6 cellular contexts compared by ENCODE assay signal in genomic region chr19:49150944-49151243, GRCh38. TPM values are rescaled to one million over a fixed set of nuclear protein-coding genes. Genes with fewer than 3 reads are reported as not detected.
DNase-seq lines count a peak whose midpoint lies in the region; ATAC-seq and TF ChIP-seq lines count a peak whose summit lies in the region.

No MANE protein-coding gene starts in this region.

- 8% methylated on average over 15 to 16 of the region's 16 CpGs for WGBS in lung, 2 donors

- CTCF ChIA-PET in BJ (lab: Yijun Ruan, JAX): interaction anchor here (1.1 to 2.8 kb wide), 7 partner anchors 15 to 57 kb away, joined by 3 to 11 read pairs (median 4); partner anchors contain the start of gene LIN7B

- H3K36me3 ChIP-seq in BJ (ENCODE audit: control insufficient read depth, insufficient read depth, low read length): no peaks in the 10 kb centered on the region
- H3K36me3 ChIP-seq in lung (ENCODE audit: control insufficient read depth in 2 of 2, insufficient read depth in 2 of 2, low read length in 2 of 2): no peaks in the 10 kb centered on the region

- intact Hi-C loops in activated T-helper 1 cell treated with anti-CD3 and anti-CD28 coated beads, Interleukin-12 subunit alpha, Interleukin-12 subunit beta, Interleukin-2, Interleukin-4 antibody, amounts not matched to agents 30 ng/mL and 10 ng/mL and 1 ng/mL, durations not matched to agents 14 hours and 24 hours and 36 hours (cut with micrococcal nuclease): loop anchor here (2.0 kb wide), 1 partner anchor 32 kb away; the partner anchor contains the start of genes C19orf73 and PPFIA3

- ATAC-seq in lung (ENCODE audit: insufficient read depth, low FRiP score) (no peak), GM18519 (IDR thresholded peaks at IDR 0.05; ENCODE audit: low FRiP score, unreplicated experiment) (no peak)

- H3K4me1 Mint-ChIP-seq in activated T-helper 1 cell treated with anti-CD3 and anti-CD28 coated beads, Interleukin-12 subunit alpha, Interleukin-12 subunit beta, Interleukin-2, Interleukin-4 antibody, amounts not matched to agents 30 ng/mL and 10 ng/mL and 1 ng/mL, durations not matched to agents 14 hours and 24 hours and 36 hours (ENCODE audit: low read depth): peaks cover 26% of the 10 kb centered on the region

- POLR2A ChIA-PET in BJ (lab: Charles Lee): interaction anchor here (0.7 kb wide), 1 partner anchor 24 kb away, joined by 5 read pairs; no protein-coding TSS in a partner anchor

- peaks cover 68% of the 10 kb centered on the region for H3K27me3 Mint-ChIP-seq in activated T-helper 1 cell treated with anti-CD3 and anti-CD28 coated beads, Interleukin-12 subunit alpha, Interleukin-12 subunit beta, Interleukin-2, Interleukin-4 antibody, amounts not matched to agents 30 ng/mL and 10 ng/mL and 1 ng/mL, durations not matched to agents 14 hours and 24 hours and 36 hours (ENCODE audit: insufficient read depth)

- H3K4me1 ChIP-seq in lung (ENCODE audit: control insufficient read depth in 2 of 2, insufficient read depth in 2 of 2, low read length in 2 of 2): peaks cover 0 to 16% of the 10 kb centered on the region in 2 donors

- H3K36me3 Mint-ChIP-seq in activated T-helper 1 cell treated with anti-CD3 and anti-CD28 coated beads, Interleukin-12 subunit alpha, Interleukin-12 subunit beta, Interleukin-2, Interleukin-4 antibody, amounts not matched to agents 30 ng/mL and 10 ng/mL and 1 ng/mL, durations not matched to agents 14 hours and 24 hours and 36 hours (ENCODE audit: low read depth): no peaks in the 10 kb centered on the region

- H3K27me3 ChIP-seq in BJ (ENCODE audit: control insufficient read depth, insufficient read depth, low read length): peaks cover 2% of the 10 kb centered on the region; the same call in 1 of the 2 replicates
- no peaks in the 10 kb centered on the region for H3K27me3 ChIP-seq in lung (ENCODE audit: control insufficient read depth, insufficient read depth)

- H3K27ac ChIP-seq in lung (ENCODE audit: low read depth in 1 of 2, low read length in 1 of 2): peak overlapping the region; percentile 83 to 92

- peaks cover 0 to 2% of the 10 kb centered on the region in 2 donors for H3K9me3 ChIP-seq in lung (ENCODE audit: control insufficient read depth in 2 of 2, insufficient read depth in 1 of 2, low read length in 1 of 2)

- TF ChIP-seq CTCF in BJ (IDR thresholded peaks at IDR 0.05; ENCODE audit: insufficient read depth, low read depth, low read length) (no peak), lung (IDR thresholded peaks at IDR 0.05; ENCODE audit: control extremely low read depth, extremely low read depth) (no peak)

- DNase-seq in BJ (ENCODE audit: low read depth) (no peak), lung (ENCODE audit: low spot score) (no peak), D341Med (ENCODE audit: low spot score) (no peak)
- no peak for DNase-seq in activated T-helper 1 cell treated with anti-CD3 and anti-CD28 coated beads, Interleukin-12 subunit alpha, Interleukin-12 subunit beta, Interleukin-2, Interleukin-4 antibody, amounts not matched to agents 30 ng/mL and 10 ng/mL and 1 ng/mL, durations not matched to agents 14 hours and 24 hours and 36 hours (ENCODE audit: low spot score)
- DNase-seq in activated CD8-positive, alpha-beta memory T cell treated with anti-CD3 and anti-CD28 coated beads, Interleukin-2, amount 50 U/mL, for 48 hours: no peak

- H3K4me3 Mint-ChIP-seq in activated T-helper 1 cell treated with anti-CD3 and anti-CD28 coated beads, Interleukin-12 subunit alpha, Interleukin-12 subunit beta, Interleukin-2, Interleukin-4 antibody, amounts not matched to agents 30 ng/mL and 10 ng/mL and 1 ng/mL, durations not matched to agents 14 hours and 24 hours and 36 hours: peak overlapping the region; percentile 75

- no peaks in the 10 kb centered on the region for H3K9me3 Mint-ChIP-seq in activated T-helper 1 cell treated with anti-CD3 and anti-CD28 coated beads, Interleukin-12 subunit alpha, Interleukin-12 subunit beta, Interleukin-2, Interleukin-4 antibody, amounts not matched to agents 30 ng/mL and 10 ng/mL and 1 ng/mL, durations not matched to agents 14 hours and 24 hours and 36 hours

- no peak overlapping the region for H3K27ac Mint-ChIP-seq in activated T-helper 1 cell treated with anti-CD3 and anti-CD28 coated beads, Interleukin-12 subunit alpha, Interleukin-12 subunit beta, Interleukin-2, Interleukin-4 antibody, amounts not matched to agents 30 ng/mL and 10 ng/mL and 1 ng/mL, durations not matched to agents 14 hours and 24 hours and 36 hours

- H3K4me3 ChIP-seq in BJ (ENCODE audit: low read depth, low read length): peak overlapping the region; percentile 68
- H3K4me3 ChIP-seq in lung: no peak overlapping the region

RNA-seq across cellular contexts. Expression of gene HRC, which starts 4.3 kb away (rescaled TPM):
- polyA plus RNA-seq in BJ (2011; rRNA removed): 0.07 and 0.25 TPM in 2 replicates
- not detected in 2 replicates for polyA minus RNA-seq in BJ (2011; rRNA and poly(A)+ RNA removed)
- total RNA-seq in activated T-helper 1 cell treated with anti-CD3 and anti-CD28 coated beads, Interleukin-12 subunit alpha, Interleukin-12 subunit beta, Interleukin-2, Interleukin-4 antibody, amounts not matched to agents 30 ng/mL and 10 ng/mL and 1 ng/mL, durations not matched to agents 14 hours and 24 hours and 36 hours: not detected in 2 replicates
- 1 to 10 TPM in 1 of 2 donors, under 1 TPM in 1; 0.18 to 5.7 TPM for total RNA-seq in lung
- polyA plus RNA-seq in lung: 1 to 10 TPM in 1 of 2 donors, under 1 TPM in 1; 0.14 to 2.0 TPM

RNA-seq across cellular contexts. Expression of gene TRPM4, which starts 6.7 kb away (rescaled TPM):
- polyA plus RNA-seq in BJ (2011; rRNA removed) (12.8 and 17.6 TPM in 2 replicates), lung (10 to 100 TPM; 15.6 to 24.9 TPM)
- 10.9 and 12.7 TPM in 2 replicates for polyA minus RNA-seq in BJ (2011; rRNA and poly(A)+ RNA removed)
- 1.4 and 2.0 TPM in 2 replicates for total RNA-seq in activated T-helper 1 cell treated with anti-CD3 and anti-CD28 coated beads, Interleukin-12 subunit alpha, Interleukin-12 subunit beta, Interleukin-2, Interleukin-4 antibody, amounts not matched to agents 30 ng/mL and 10 ng/mL and 1 ng/mL, durations not matched to agents 14 hours and 24 hours and 36 hours
- 10 to 100 TPM; 19.8 to 70.1 TPM for total RNA-seq in lung

RNA-seq across cellular contexts. Expression of gene PPFIA3, which starts 31.6 kb away (rescaled TPM):
- polyA plus RNA-seq in BJ (2011; rRNA removed) (0.75 and 1.4 TPM in 2 replicates), lung (10 to 100 TPM in 1 of 2 donors, 1 to 10 TPM in 1; 8.8 to 10.6 TPM)
- polyA minus RNA-seq in BJ (2011; rRNA and poly(A)+ RNA removed): 0.76 and 1.5 TPM in 2 replicates
- total RNA-seq in activated T-helper 1 cell treated with anti-CD3 and anti-CD28 coated beads, Interleukin-12 subunit alpha, Interleukin-12 subunit beta, Interleukin-2, Interleukin-4 antibody, amounts not matched to agents 30 ng/mL and 10 ng/mL and 1 ng/mL, durations not matched to agents 14 hours and 24 hours and 36 hours: 5.0 TPM in 2 replicates
- 1 to 10 TPM; 3.0 to 8.4 TPM for total RNA-seq in lung

RNA-seq across cellular contexts. Expression of gene C19orf73, which starts 32.0 kb away (rescaled TPM):
- polyA plus RNA-seq in BJ (2011; rRNA removed) (0.67 and 0.94 TPM in 2 replicates), lung (1 to 10 TPM; 3.1 to 4.3 TPM)
- not detected in 2 replicates for polyA minus RNA-seq in BJ (2011; rRNA and poly(A)+ RNA removed)
- total RNA-seq in activated T-helper 1 cell treated with anti-CD3 and anti-CD28 coated beads, Interleukin-12 subunit alpha, Interleukin-12 subunit beta, Interleukin-2, Interleukin-4 antibody, amounts not matched to agents 30 ng/mL and 10 ng/mL and 1 ng/mL, durations not matched to agents 14 hours and 24 hours and 36 hours: 2.6 and 2.9 TPM in 2 replicates
- total RNA-seq in lung: 1 to 10 TPM in 1 of 2 donors, not detected in 1; 1.9 TPM

RNA-seq across cellular contexts. Expression of gene LIN7B, which starts 36.7 kb away (rescaled TPM):
- 6.7 and 9.4 TPM in 2 replicates for polyA plus RNA-seq in BJ (2011; rRNA removed)
- 2.8 TPM in 2 replicates for polyA minus RNA-seq in BJ (2011; rRNA and poly(A)+ RNA removed)
- total RNA-seq in activated T-helper 1 cell treated with anti-CD3 and anti-CD28 coated beads, Interleukin-12 subunit alpha, Interleukin-12 subunit beta, Interleukin-2, Interleukin-4 antibody, amounts not matched to agents 30 ng/mL and 10 ng/mL and 1 ng/mL, durations not matched to agents 14 hours and 24 hours and 36 hours: 4.9 and 7.8 TPM in 2 replicates
- total RNA-seq in lung: 1 to 10 TPM; 6.6 to 7.8 TPM
- polyA plus RNA-seq in lung: 10 to 100 TPM in 1 of 2 donors, 1 to 10 TPM in 1; 6.4 to 12.4 TPM
